ENCODE assay signal across 10 cellular contexts in the genomic region with DNA sequence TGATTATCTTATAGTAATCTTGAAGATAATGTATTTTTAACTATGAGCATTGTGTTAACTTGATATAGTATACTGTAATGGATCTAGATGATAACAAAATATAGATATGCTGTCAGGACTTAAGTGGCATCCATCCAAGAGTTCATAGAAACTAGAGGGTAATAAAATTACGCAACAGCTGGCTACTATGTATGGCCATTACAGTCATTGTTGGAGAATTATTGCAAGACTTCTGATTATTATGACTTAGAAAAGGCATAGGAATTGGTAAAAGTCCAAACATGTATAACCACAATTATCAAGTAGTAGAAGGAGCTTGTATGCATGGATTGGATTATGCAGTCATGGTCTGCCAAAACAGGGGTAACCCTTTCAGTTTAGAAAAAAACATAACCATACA. TPM values are rescaled to one million over a fixed set of nuclear protein-coding genes. Genes with fewer than 3 reads are reported as not detected.
DNase-seq lines count a peak whose midpoint lies in the region; ATAC-seq and TF ChIP-seq lines count a peak whose summit lies in the region.
"Had no signal": no experiment of that assay in that cellular context is flagged by ENCODE, and none has a peak within 500 bp of the region (broad histone marks: within the 10 kb centered on the region; RNA-seq: fewer than 3 reads in every experiment).

No MANE protein-coding gene starts in this region.

- no peak overlapping the region for H3K4me3 Mint-ChIP-seq in CD14-positive monocyte
- H3K4me3 Mint-ChIP-seq in activated CD8-positive, alpha-beta T cell treated with anti-CD3 and anti-CD28 coated beads, Interleukin-2, amount 10 ng/mL, durations not matched to agents 7 days and 5 days, result peak overlapping the region; percentile 72
- H3K4me3 Mint-ChIP-seq: neural crest cell had no signal

- H3K27ac Mint-ChIP-seq in CD14-positive monocyte, result peak overlapping the region in 6 of 7 donors; percentile 84 to 92 (median 91)
- peak overlapping the region; percentile 78 for H3K27ac Mint-ChIP-seq in activated CD8-positive, alpha-beta T cell treated with anti-CD3 and anti-CD28 coated beads, Interleukin-2, amount 10 ng/mL, durations not matched to agents 7 days and 5 days

- peaks cover 31 to 32% of the 10 kb centered on the region in 2 donors for H3K36me3 Mint-ChIP-seq in CD14-positive monocyte
- peaks cover 80% of the 10 kb centered on the region for H3K36me3 Mint-ChIP-seq in activated CD8-positive, alpha-beta T cell treated with anti-CD3 and anti-CD28 coated beads, Interleukin-2, amount 10 ng/mL, durations not matched to agents 7 days and 5 days (ENCODE audit: low read depth)

- H3K27me3 Mint-ChIP-seq in CD14-positive monocyte (ENCODE audit: low read depth in 3 of 3), result peaks cover 0 to 2% (median 0%) of the 10 kb centered on the region in 3 donors
- no peaks in the 10 kb centered on the region for H3K27me3 Mint-ChIP-seq in activated CD8-positive, alpha-beta T cell treated with anti-CD3 and anti-CD28 coated beads, Interleukin-2, amount 10 ng/mL, durations not matched to agents 7 days and 5 days (ENCODE audit: low read depth)

- ATAC-seq in activated CD8-positive, alpha-beta T cell treated with anti-CD3 and anti-CD28 coated beads, Interleukin-2, amount 10 ng/mL, durations not matched to agents 7 days and 5 days, result no peak
- ATAC-seq in GM18909 (IDR thresholded peaks at IDR 0.05; ENCODE audit: poor library complexity, unreplicated experiment), result no peak
- no peak for ATAC-seq in GM21723 (IDR thresholded peaks at IDR 0.05; ENCODE audit: unreplicated experiment)
- ATAC-seq in HG02763 (IDR thresholded peaks at IDR 0.05; ENCODE audit: unreplicated experiment), result no peak

- CTCF ChIA-PET in activated CD8-positive, alpha-beta T cell treated with anti-CD3 and anti-CD28 coated beads, Interleukin-2, amount 10 ng/mL, durations not matched to agents 7 days and 5 days (lab: Charles Lee), result interaction anchor here (0.8 kb wide), 1 partner anchor 110 kb away, joined by 3 read pairs; no protein-coding TSS in a partner anchor

- DNase-seq in CD14-positive monocyte (ENCODE audit: low spot score), result no peak
- DNase-seq in HCEC 1CT, result peak; percentile 72
- DNase-seq in activated CD8-positive, alpha-beta T cell treated with anti-CD3 and anti-CD28 coated beads, Interleukin-2, amount 10 ng/mL, durations not matched to agents 7 days and 5 days, result no peak
- DNase-seq in foreskin fibroblast, result peak; percentile 38 to 76
- DNase-seq in NCI-H524 treated with DMSO at 0.1 percent for 48 hours (lab: John Stamatoyannopoulos, UW), result no peak
- DNase-seq: glutamatergic neuron had no signal

- H3K4me1 Mint-ChIP-seq in CD14-positive monocyte, result peaks cover 54% of the 10 kb centered on the region
- peaks cover 60% of the 10 kb centered on the region for H3K4me1 Mint-ChIP-seq in activated CD8-positive, alpha-beta T cell treated with anti-CD3 and anti-CD28 coated beads, Interleukin-2, amount 10 ng/mL, durations not matched to agents 7 days and 5 days (ENCODE audit: low read depth)

- no peak overlapping the region for H3K4me3 ChIP-seq in foreskin fibroblast (ENCODE audit: low read depth in 1 of 2, low read length in 2 of 2)

- H3K9me3 Mint-ChIP-seq in CD14-positive monocyte, result no peaks in the 10 kb centered on the region
- no peaks in the 10 kb centered on the region for H3K9me3 Mint-ChIP-seq in activated CD8-positive, alpha-beta T cell treated with anti-CD3 and anti-CD28 coated beads, Interleukin-2, amount 10 ng/mL, durations not matched to agents 7 days and 5 days (ENCODE audit: insufficient read depth)
- H3K9me3 Mint-ChIP-seq: neural crest cell had no signal

- intact Hi-C loops in CD14-positive monocyte (cut with micrococcal nuclease), result loop anchor here in 1 of 2 donors (10.0 kb wide), 1 partner anchor 48 kb away; no protein-coding TSS in a partner anchor

- TF ChIP-seq CTCF in CD14-positive monocyte (IDR thresholded peaks at IDR 0.05), result no peak
- no peak for TF ChIP-seq CTCF in foreskin fibroblast (IDR thresholded peaks at IDR 0.05; ENCODE audit: low read depth, low read length)

- POLR2A ChIA-PET in activated CD8-positive, alpha-beta T cell treated with anti-CD3 and anti-CD28 coated beads, Interleukin-2, amount 10 ng/mL, durations not matched to agents 7 days and 5 days (lab: Charles Lee), result interaction anchor here (6.5 kb wide), 1 partner anchor 9 kb away, joined by 86 read pairs; a partner anchor contains a TSS

RNA-seq across cellular contexts. Expression of a gene that starts 9.5 kb away (rescaled TPM):
- polyA plus RNA-seq in CD14-positive monocyte, result 10 to 100 TPM; 11.7 to 14.0 TPM
- total RNA-seq in activated CD8-positive, alpha-beta T cell treated with anti-CD3 and anti-CD28 coated beads, Interleukin-2, amount 10 ng/mL, durations not matched to agents 7 days and 5 days, result 100 to 1,000 TPM; 252 to 264 TPM

RNA-seq across cellular contexts. Expression of a gene that starts 35.8 kb away (rescaled TPM):
- under 1 TPM; 0.26 to 0.27 TPM for polyA plus RNA-seq in CD14-positive monocyte
- 1 to 10 TPM; 6.5 to 6.6 TPM for total RNA-seq in activated CD8-positive, alpha-beta T cell treated with anti-CD3 and anti-CD28 coated beads, Interleukin-2, amount 10 ng/mL, durations not matched to agents 7 days and 5 days

Comparison
In these comparisons a context has a peak if more than half of its experiments do, and no peak if none do; other contexts are left out.
1. DNase-seq: peak in HCEC 1CT (single experiment) and foreskin fibroblast (2 of 2); none in CD14-positive monocyte (single experiment), activated CD8-positive, alpha-beta T cell treated with anti-CD3 and anti-CD28 coated beads, Interleukin-2, amount 10 ng/mL, durations not matched to agents 7 days and 5 days (single experiment) and NCI-H524 treated with DMSO at 0.1 percent for 48 hours (single experiment).